In the genomic region with DNA sequence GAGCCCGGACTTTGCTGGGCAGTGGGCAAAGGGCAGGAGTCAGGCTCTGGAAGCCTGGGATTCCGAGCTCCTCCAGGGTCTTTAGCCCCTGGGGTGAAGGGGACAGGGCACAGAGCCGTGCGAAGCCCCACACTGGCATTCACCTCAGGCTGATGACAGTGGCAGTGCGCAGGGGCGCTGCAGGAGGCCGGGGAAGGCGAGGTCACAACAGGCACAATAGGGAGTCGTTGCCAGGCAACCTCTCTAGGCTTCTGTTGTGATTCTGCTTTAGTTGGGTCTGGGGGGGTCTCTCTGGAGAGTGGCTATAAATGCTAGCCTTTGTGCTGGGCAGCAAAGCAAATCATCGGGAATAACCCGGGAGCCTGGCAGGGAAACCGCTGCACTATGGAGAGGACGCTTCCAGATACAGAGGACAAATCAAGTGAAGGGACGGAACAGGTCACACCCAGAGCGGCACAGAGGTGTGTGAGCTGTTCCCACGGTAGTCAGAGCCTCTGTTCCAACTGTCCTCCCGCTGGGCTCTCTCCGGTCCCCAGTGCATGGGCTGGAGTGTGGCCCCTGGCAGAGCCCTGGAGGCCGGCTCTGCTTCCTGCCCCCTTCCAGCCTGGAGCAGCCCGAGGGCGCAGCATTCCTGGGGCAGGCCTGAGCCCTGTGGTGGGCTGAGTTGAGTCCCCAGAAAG, we compare ENCODE assay signal across 17 cellular contexts. TPM values are rescaled to one million over a fixed set of nuclear protein-coding genes. Genes with fewer than 3 reads are reported as not detected.
DNase-seq lines count a peak whose midpoint lies in the region; ATAC-seq, FAIRE-seq and TF ChIP-seq lines count a peak whose summit lies in the region.
"Had no signal": no experiment of that assay in that cellular context is flagged by ENCODE, and none has a peak within 500 bp of the region (broad histone marks: within the 10 kb centered on the region; RNA-seq: fewer than 3 reads in every experiment).

No MANE protein-coding gene starts in this region.

- CTCF ChIA-PET in K562 (lab: Yijun Ruan, JAX; ENCODE audit: low intra/inter-chr PET ratio): no interaction called here

- intact Hi-C loops in K562 (cut with micrococcal nuclease): loop anchor here (10.0 kb wide), 1 partner anchor 63 kb away; no protein-coding TSS in a partner anchor

- ATAC-seq in K562 (no peak), HG03342 (IDR thresholded peaks at IDR 0.05; ENCODE audit: unreplicated experiment) (no peak), HG02852 (IDR thresholded peaks at IDR 0.05; ENCODE audit: unreplicated experiment) (no peak)
- ATAC-seq: Panc1 had no signal

- H3K4me3 ChIP-seq in K562 (no peak overlapping the region), mesodermal cell (ENCODE audit: extremely low read depth, insufficient read depth, low read length, poor library complexity, severe bottlenecking) (no peak overlapping the region)
- H3K4me3 ChIP-seq: cardiac muscle cell, HAP-1, heart left ventricle had no signal

- H3K9me3 ChIP-seq in K562 (replicated peaks; ENCODE audit: control insufficient read depth, insufficient read depth, low read depth, low read length) (no peaks in the 10 kb centered on the region), mesodermal cell (ENCODE audit: control insufficient read depth, low read length) (no peaks in the 10 kb centered on the region)
- H3K9me3 ChIP-seq: HAP-1, heart left ventricle had no signal

- H3K9ac ChIP-seq in K562 (ENCODE audit: insufficient read depth in 1 of 2, low read depth in 2 of 2, low read length in 2 of 2): no peak overlapping the region

- H2AFZ ChIP-seq in K562 (ENCODE audit: low read depth, low read length): no peak overlapping the region

- H3K27ac ChIP-seq in K562 (ENCODE audit: extremely low read depth, low read depth, low read length): no peak overlapping the region
- H3K27ac ChIP-seq in mesodermal cell (ENCODE audit: low read depth, low read length, severe bottlenecking): peak overlapping the region; percentile 62
- H3K27ac ChIP-seq: cardiac muscle cell, heart left ventricle had no signal

- no peaks in the 10 kb centered on the region for H3K79me2 ChIP-seq in K562 (ENCODE audit: control insufficient read depth, insufficient read depth, low read length)

- FAIRE-seq in K562 (lab: Jason Lieb, UNC): no peak

- H3K27me3 ChIP-seq in K562 (ENCODE audit: control insufficient read depth in 2 of 2, insufficient read depth in 2 of 2, low read length in 2 of 2): peaks cover 78 to 84% of the 10 kb centered on the region in 2 experiments
- H3K27me3 ChIP-seq: cardiac muscle cell had no signal

- H3K36me3 ChIP-seq in K562 (ENCODE audit: control insufficient read depth, insufficient read depth, low read length): no peaks in the 10 kb centered on the region
- H3K36me3 ChIP-seq in mesodermal cell (ENCODE audit: control insufficient read depth, insufficient read depth, low read length): no peaks in the 10 kb centered on the region
- H3K36me3 ChIP-seq: cardiac muscle cell, HAP-1, heart left ventricle had no signal

- WGBS in K562 (ENCODE audit: insufficient coverage, low coverage, missing lambda C conversion rate): 2% methylated on average over 21 of the region's 21 CpGs
- WGBS in mesodermal cell (ENCODE audit: insufficient coverage in 2 of 2), 2 experiments: 33 to 42% methylated on average over 18 to 21 of the region's 21 CpGs

- POLR2A ChIA-PET in K562 (lab: Yijun Ruan, JAX): interaction anchor here (1.5 kb wide), 1 partner anchor 8 kb away, joined by 3 read pairs; no protein-coding TSS in a partner anchor

- TF ChIP-seq RAD21 in K562 (CRISPR knock-in tag; conservative IDR thresholded peaks at IDR 0.05 in 1 of 2, IDR thresholded peaks at IDR 0.05 in 1 of 2): no peak

- TF ChIP-seq POLR2A in K562 (conservative IDR thresholded peaks at IDR 0.05): no peak

- TF ChIP-seq CTCF in K562 (IDR thresholded peaks at IDR 0.05 in 2 of 3, conservative IDR thresholded peaks at IDR 0.05 in 1 of 3; ENCODE audit: insufficient read depth in 2 of 3, low read depth in 1 of 3, low read length in 3 of 3): no peak

- in situ Hi-C loops in K562 (cut with MboI): no loop called here

- no peak overlapping the region for H3K4me2 ChIP-seq in K562 (ENCODE audit: insufficient read depth, low read length)

- no peaks in the 10 kb centered on the region for H3K9me1 ChIP-seq in K562 (ENCODE audit: control insufficient read depth, insufficient read depth, low read length)

- peaks cover 7% of the 10 kb centered on the region; the same call in 1 of the 2 replicates for H4K20me1 ChIP-seq in K562 (replicated peaks; ENCODE audit: control insufficient read depth, insufficient read depth, low read length)

- TF ChIP-seq EP300 in K562 (IDR thresholded peaks at IDR 0.05; ENCODE audit: low read length): no peak

- DNase-seq in D341Med (ENCODE audit: low spot score) (peak; percentile 30), NCI-H187 (lab: John Stamatoyannopoulos, UW) (peak; percentile 29 to 34), K562 (ENCODE audit: extremely low read depth in 1 of 4, low spot score in 3 of 4) (no peak), cerebellar cortex (ENCODE audit: low spot score) (no peak), ureter (ENCODE audit: low spot score) (no peak)
- DNase-seq: activated CD4-positive, alpha-beta T cell treated with anti-CD3 and anti-CD28 coated beads, Interleukin-2, amount 10 ng/mL, durations not matched to agents 7 days and 5 days; heart left ventricle; NCI-H1694 treated with DMSO at 0.1 percent for 48 hours; stimulated activated CD8-positive, alpha-beta memory T cell treated with anti-CD3 and anti-CD28 coated beads, Interleukin-4, amount 100 ng/mL, for 48 hours had no signal

- H3K4me1 ChIP-seq in K562 (replicated peaks in 1 of 2; ENCODE audit: control insufficient read depth in 2 of 2, insufficient read depth in 2 of 2, low read length in 2 of 2) (peaks cover 0 to 6% of the 10 kb centered on the region in 2 experiments; a peak in 1 of 5 replicates), mesodermal cell (ENCODE audit: control insufficient read depth, insufficient read depth, low read length, poor library complexity, severe bottlenecking) (peaks cover 11% of the 10 kb centered on the region)
- H3K4me1 ChIP-seq: HAP-1 had no signal

- BruUV-seq in K562 (replicated peaks; lab: Mats Ljungman, UMichigan): no TSS peak

TF ChIP-seq in K562, 482 proteins besides CTCF, POLR2A, EP300 and RAD21:
- TF ChIP-seq RBM22 (IDR thresholded peaks at IDR 0.05; ENCODE audit: low read depth, low read length, poor library complexity, severe bottlenecking) (no peak), RFX1 (IDR thresholded peaks at IDR 0.05) (peak; percentile 41)

RNA-seq across cellular contexts. Expression of gene ZBTB21, which starts 11.7 kb away (rescaled TPM):
- total RNA-seq in K562 (2011; cell fraction: chromatin; rRNA removed; ENCODE audit: low replicate concordance): 6.9 and 28.9 TPM in 2 replicates
- 8.2 and 9.7 TPM in 2 replicates for total RNA-seq in K562 (2011; cell fraction: nucleolus; rRNA removed)
- total RNA-seq in K562 (2011; cell fraction: nucleoplasm; rRNA removed): 12.2 and 13.4 TPM in 2 replicates
- 7.4 and 8.6 TPM in 2 replicates for total RNA-seq in K562 (2014; rRNA removed)
- 10.7 and 10.8 TPM in 2 replicates for total RNA-seq in K562 (2014; rRNA removed; fragmentation: Illumina TruSeq; extraction: Trizol)
- total RNA-seq in K562 (2015; rRNA removed; fragmentation: Illumina TruSeq; extraction: Trizol): 10.4 and 10.7 TPM in 2 replicates
- 15.2 and 16.2 TPM in 2 replicates for total RNA-seq in K562 (2021)
- polyA plus RNA-seq in K562 (2011; rRNA removed): 8.7 and 10.7 TPM in 2 replicates
- 4.6 and 5.2 TPM in 2 replicates for polyA plus RNA-seq in K562 (2011; cell fraction: cytosol; rRNA removed)
- polyA plus RNA-seq in K562 (2011; cell fraction: nucleus; rRNA removed): 19.4 and 20.3 TPM in 2 replicates
- 5.3 and 6.4 TPM in 2 replicates for polyA plus RNA-seq in K562 (2012)
- 8.4 and 11.4 TPM in 2 replicates for polyA plus RNA-seq in K562 (2014; fragmentation: Illumina TruSeq; extraction: Trizol)
- polyA plus RNA-seq in K562 (2014; fragmentation: Nextera tagmentation; extraction: Ambion mirVana): 1 to 10 TPM; 2.2 to 2.6 TPM
- polyA plus RNA-seq in K562 (2014; rRNA removed): 3.8 and 5.6 TPM in 2 replicates
- 11.7 and 16.7 TPM in 2 replicates for polyA minus RNA-seq in K562 (2011; rRNA and poly(A)+ RNA removed)
- 8.9 and 15.2 TPM in 2 replicates for polyA minus RNA-seq in K562 (2011; cell fraction: cytosol; rRNA and poly(A)+ RNA removed)
- polyA minus RNA-seq in K562 (2011; cell fraction: nucleus; rRNA and poly(A)+ RNA removed): 9.0 and 19.4 TPM in 2 replicates
- 8.5 TPM for polyA plus RNA-seq in mesodermal cell (2013, experiment 1 of 2)
- 8.7 TPM for polyA plus RNA-seq in mesodermal cell (2013, experiment 2 of 2)
- total RNA-seq in ureter: 24.5 TPM

RNA-seq across cellular contexts. Expression of gene UMODL1, which starts 49.2 kb away (rescaled TPM):
- not detected in 2 replicates for total RNA-seq in K562 (2011; cell fraction: chromatin; rRNA removed; ENCODE audit: low replicate concordance)
- not detected in 2 replicates for total RNA-seq in K562 (2011; cell fraction: nucleolus; rRNA removed)
- total RNA-seq in K562 (2011; cell fraction: nucleoplasm; rRNA removed): not detected in 2 replicates
- total RNA-seq in K562 (2014; rRNA removed) (not detected in 2 replicates), K562 (2014; rRNA removed; fragmentation: Illumina TruSeq; extraction: Trizol) (not detected in 2 replicates), K562 (2015; rRNA removed; fragmentation: Illumina TruSeq; extraction: Trizol) (not detected in 2 replicates), K562 (2021) (not detected in 2 replicates), ureter (not detected)
- polyA plus RNA-seq in K562 (2011; rRNA removed) (not detected in 2 replicates), K562 (2014; fragmentation: Illumina TruSeq; extraction: Trizol) (not detected in 2 replicates), K562 (2014; fragmentation: Nextera tagmentation; extraction: Ambion mirVana) (not detected), K562 (2014; rRNA removed) (not detected in 2 replicates)
- polyA plus RNA-seq in K562 (2011; cell fraction: cytosol; rRNA removed): not detected in 2 replicates
- polyA plus RNA-seq in K562 (2011; cell fraction: nucleus; rRNA removed): not detected in 2 replicates
- not detected in 2 replicates for polyA plus RNA-seq in K562 (2012)
- not detected in 2 replicates for polyA minus RNA-seq in K562 (2011; rRNA and poly(A)+ RNA removed)
- not detected in 2 replicates for polyA minus RNA-seq in K562 (2011; cell fraction: cytosol; rRNA and poly(A)+ RNA removed)
- polyA minus RNA-seq in K562 (2011; cell fraction: nucleus; rRNA and poly(A)+ RNA removed): not detected in 2 replicates
- not detected for polyA plus RNA-seq in mesodermal cell (2013, experiment 1 of 2)
- not detected for polyA plus RNA-seq in mesodermal cell (2013, experiment 2 of 2)
- total RNA-seq: cardiac muscle cell, omental fat pad, urinary bladder had no signal
- polyA plus RNA-seq: cardiac muscle cell, heart left ventricle, urinary bladder had no signal

Comparison
In these comparisons a context has a peak if more than half of its experiments do, and no peak if none do; other contexts are left out.
1. DNase-seq: peak in D341Med (single experiment) and NCI-H187 (2 of 2); none in K562 (0 of 4), cerebellar cortex (single experiment) and ureter (single experiment).